Comparison of ENCODE assay signal across 8 cellular contexts in genomic region chr12:68331869-68332725, GRCh38.
DNase-seq lines count a peak whose midpoint lies in the region; ATAC-seq, FAIRE-seq and TF ChIP-seq lines count a peak whose summit lies in the region.

Gene MDM1, minus strand, starts transcription at chr12:68332362. Its CDS starts 117 bp downstream, at chr12:68332245.

- no peaks in the 10 kb centered on the region for H3K27me3 ChIP-seq in layer of hippocampus (ENCODE audit: control insufficient read depth, insufficient read depth, low read length)

- peak; percentile 90 for FAIRE-seq in GM19239 (lab: Jason Lieb, UNC)

- peak; percentile 98 for ATAC-seq in HG03457 (IDR thresholded peaks at IDR 0.05; ENCODE audit: unreplicated experiment)

- H3K27ac ChIP-seq in coronary artery (peak within 1 kb of the TSS; percentile 3 to 81), layer of hippocampus (ENCODE audit: low read depth, low read length) (peak within 1 kb of the TSS; percentile 62)

- peak; percentile 96 to 98 for DNase-seq in AML-193 (lab: John Stamatoyannopoulos, UW)
- peak; percentile 94 for DNase-seq in GM19239 (ENCODE audit: insufficient read length, low spot score)
- DNase-seq in NCI-H524 treated with DMSO at 0.1 percent for 48 hours (lab: John Stamatoyannopoulos, UW) = peak; percentile 86
- peak; percentile 96 to 97 for DNase-seq in activated CD4-positive, alpha-beta T cell treated with anti-CD3 and anti-CD28 coated beads for 4 hours
- peak; percentile 98 for DNase-seq in coronary artery (ENCODE audit: low spot score)
- peak; percentile 92 to 93 for DNase-seq in stimulated activated CD4-positive, alpha-beta T cell treated with anti-CD3 and anti-CD28 coated beads, Interleukin-1b, Interleukin-23, amount 100 ng/mL, for 4 hours (ENCODE audit: low read depth in 2 of 2)

- H3K4me3 ChIP-seq in coronary artery = peak within 1 kb of the TSS; percentile 93

- no peak for TF ChIP-seq CTCF in coronary artery (IDR thresholded peaks at IDR 0.05)

Comparison
In these comparisons a context has a peak if more than half of its experiments do, and no peak if none do; other contexts are left out.
1. Peak in every context shown above with its lines: DNase-seq, ATAC-seq, H3K4me3 ChIP-seq and H3K27ac ChIP-seq.